In genomic region chr10:102252508-102252907, GRCh38 we compare ENCODE assay signal across 13 cellular contexts. TPM values are rescaled to one million over a fixed set of nuclear protein-coding genes. Genes with fewer than 3 reads are reported as not detected.
DNase-seq lines count a peak whose midpoint lies in the region; ATAC-seq, FAIRE-seq and TF ChIP-seq lines count a peak whose summit lies in the region.
"Not testable (repeated sequence)": the region's sequence is repeated elsewhere in the genome, so short reads cannot be mapped to it uniquely, and the experiment has no call there.
"Had no signal": no experiment of that assay in that cellular context is flagged by ENCODE, and none has a peak within 500 bp of the region (broad histone marks: within the 10 kb centered on the region; RNA-seq: fewer than 3 reads in every experiment).

No MANE protein-coding gene starts in this region.

- POLR2A ChIA-PET in IMR-90 (lab: Charles Lee; ENCODE audit: unreplicated experiment): not testable (repeated sequence)

- not testable (repeated sequence) for H3K18ac ChIP-seq in IMR-90 (ENCODE audit: low read depth, low read length)

- peak; percentile 63 for DNase-seq in ELR (ENCODE audit: low read depth)
- not testable (repeated sequence) for DNase-seq in IMR-90; chondrocyte (ENCODE audit: low spot score); smooth muscle cell (lab: John Stamatoyannopoulos, UW; ENCODE audit: unreplicated experiment)
- DNase-seq in RCC 7860 (ENCODE audit: low spot score): peak; percentile 18
- DNase-seq in activated CD8-positive, alpha-beta memory T cell treated with anti-CD3 and anti-CD28 coated beads, Interleukin-2, amount 50 U/mL, for 48 hours: peak; percentile 22
- DNase-seq in iris pigment epithelial cell (ENCODE audit: low read depth): peak; percentile 30

- peak overlapping the region; percentile 61 for H3K27ac Mint-ChIP-seq in chondrocyte (ENCODE audit: unreplicated experiment)

- H3K4ac ChIP-seq in IMR-90 (ENCODE audit: low read depth, low read length): not testable (repeated sequence)

- H4K91ac ChIP-seq in IMR-90 (ENCODE audit: insufficient read depth, low read depth, low read length): not testable (repeated sequence)

- H3K4me1 Mint-ChIP-seq in chondrocyte (ENCODE audit: low read depth): peaks cover 27% of the 10 kb centered on the region

- not testable (repeated sequence) for H3K4me3 ChIP-seq in IMR-90 (ENCODE audit: insufficient read depth, low read depth, low read length); smooth muscle cell

- H4K5ac ChIP-seq in IMR-90 (ENCODE audit: low read depth, low read length): not testable (repeated sequence)

- H3K4me3 Mint-ChIP-seq in chondrocyte (ENCODE audit: unreplicated experiment): not testable (repeated sequence)

- not testable (repeated sequence) for H2AK9ac ChIP-seq in IMR-90 (replicated peaks; ENCODE audit: low read depth, low read length, poor library complexity)

- H2BK20ac ChIP-seq in IMR-90 (ENCODE audit: low read depth, low read length): not testable (repeated sequence)

- in situ Hi-C loops in IMR-90 (cut with MboI; ENCODE audit: low sequenced_read_pairs): not testable (repeated sequence)

- not testable (repeated sequence) for BruUV-seq in IMR-90 (replicated peaks; lab: Mats Ljungman, UMichigan)

- not testable (repeated sequence) for H2BK15ac ChIP-seq in IMR-90 (ENCODE audit: low read depth, low read length)

- not testable (repeated sequence) for H3K14ac ChIP-seq in IMR-90 (replicated peaks; ENCODE audit: low read depth, low read length)

- not testable (repeated sequence) for H3K9me3 Mint-ChIP-seq in chondrocyte (ENCODE audit: low read depth)

- not testable (repeated sequence) for H3K9ac ChIP-seq in IMR-90 (ENCODE audit: low read depth, low read length); smooth muscle cell (ENCODE audit: low read depth)

- FAIRE-seq in RCC 7860 (lab: Jason Lieb, UNC): peak; percentile 24

- H3K56ac ChIP-seq in IMR-90 (ENCODE audit: extremely low read depth, insufficient read depth, low read length): not testable (repeated sequence)

- H3K27ac ChIP-seq in IMR-90 (ENCODE audit: insufficient read depth, low read length): not testable (repeated sequence)
- peak overlapping the region; percentile 60 for H3K27ac ChIP-seq in smooth muscle cell (ENCODE audit: low read depth)

- WGBS in IMR-90 (ENCODE audit: extremely low coverage in 2 of 2, insufficient read length in 1 of 2), 2 experiments: no CpG with 5 or more reads among the region's 3 CpGs
- WGBS in smooth muscle cell (ENCODE audit: low lambda C conversion rate): 58% methylated on average over 3 of the region's 3 CpGs

- not testable (repeated sequence) for H3F3A ChIP-seq in smooth muscle cell (ENCODE audit: low read depth)

- intact Hi-C loops in IMR-90 (cut with micrococcal nuclease): not testable (repeated sequence)

- 0 out of 2 replicates have a peak, but pooled peaks have one; percentile 14 for ATAC-seq in IMR-90 (ENCODE audit: low read depth)

- H3K9me3 ChIP-seq in IMR-90 (ENCODE audit: control insufficient read depth, insufficient read depth, low read length); smooth muscle cell (replicated peaks; ENCODE audit: low read depth): not testable (repeated sequence)

- not testable (repeated sequence) for H3K4me1 ChIP-seq in IMR-90 (ENCODE audit: control insufficient read depth, insufficient read depth, low read length); smooth muscle cell (ENCODE audit: low read depth)

- not testable (repeated sequence) for H3K36me3 Mint-ChIP-seq in chondrocyte (ENCODE audit: low read depth)

- not testable (repeated sequence) for H3K27me3 ChIP-seq in IMR-90 (ENCODE audit: control insufficient read depth, insufficient read depth, low read length); smooth muscle cell (ENCODE audit: low read depth)

- H3K79me1 ChIP-seq in IMR-90 (ENCODE audit: low read depth in 1 of 2, low read length in 2 of 2): peaks cover 8 to 83% of the 10 kb centered on the region in 2 experiments; a peak in 3 of 4 replicates

- not testable (repeated sequence) for H2AFZ ChIP-seq in IMR-90 (replicated peaks; ENCODE audit: low read length, poor library complexity); smooth muscle cell (ENCODE audit: low read depth)

- not testable (repeated sequence) for TF ChIP-seq POLR2A in IMR-90 (IDR thresholded peaks at IDR 0.05; ENCODE audit: low read depth, low read length)

- not testable (repeated sequence) for H3K36me3 ChIP-seq in IMR-90 (ENCODE audit: control insufficient read depth, insufficient read depth, low read length); smooth muscle cell (ENCODE audit: low read depth)

- CTCF ChIA-PET in IMR-90 (lab: Yijun Ruan, JAX): interaction anchor here (0.6 kb wide), 1 partner anchor 104 kb away, joined by 3 read pairs; no protein-coding TSS in a partner anchor

- H2AK5ac ChIP-seq in IMR-90 (ENCODE audit: low read depth, low read length): not testable (repeated sequence)

- H3K4me2 ChIP-seq in IMR-90 (ENCODE audit: low read depth, low read length); smooth muscle cell: not testable (repeated sequence)

- H3K23ac ChIP-seq in IMR-90 (ENCODE audit: low read depth, low read length): not testable (repeated sequence)

- dilution Hi-C loops in IMR-90 (cut with HindIII; ENCODE audit: low sequenced_read_pairs, unreplicated experiment): not testable (repeated sequence)

- peaks cover 22% of the 10 kb centered on the region for H3K9me1 ChIP-seq in IMR-90 (ENCODE audit: insufficient read depth, low read length)

- H4K20me1 ChIP-seq in IMR-90 (ENCODE audit: insufficient read depth, low read length) (peaks cover 97% of the 10 kb centered on the region), smooth muscle cell (ENCODE audit: low read depth) (peaks cover 100% of the 10 kb centered on the region)

- not testable (repeated sequence) for TF ChIP-seq RAD21 in IMR-90 (IDR thresholded peaks at IDR 0.05; ENCODE audit: low read length)

- peaks cover 100% of the 10 kb centered on the region for H3K79me2 ChIP-seq in smooth muscle cell (ENCODE audit: low read depth)

- not testable (repeated sequence) for H2BK120ac ChIP-seq in IMR-90 (ENCODE audit: low read depth, low read length)

- H3K27me3 Mint-ChIP-seq in chondrocyte (ENCODE audit: low read depth): not testable (repeated sequence)

- not testable (repeated sequence) for TF ChIP-seq CTCF in IMR-90 (conservative IDR thresholded peaks at IDR 0.05; ENCODE audit: low read depth, low read length); chondrocyte (IDR thresholded peaks at IDR 0.05); smooth muscle cell (IDR thresholded peaks at IDR 0.05; ENCODE audit: borderline replicate concordance, insufficient read depth, poor library complexity, severe bottlenecking)

- not testable (repeated sequence) for H4K8ac ChIP-seq in IMR-90 (ENCODE audit: low read depth in 2 of 2, low read length in 2 of 2)

- peak overlapping the region; percentile 30 for H2BK5ac ChIP-seq in IMR-90 (ENCODE audit: low read depth, low read length, poor library complexity, severe bottlenecking)

RNA-seq across cellular contexts. Expression of gene GBF1, which starts 7.2 kb away (rescaled TPM):
- total RNA-seq in IMR-90 (2012; rRNA removed) (36.4 and 38.7 TPM in 2 replicates), chondrocyte (59.3 to 88.4 TPM (median 59.7 TPM) in 3 replicates), smooth muscle cell (53.5 and 56.4 TPM in 2 replicates)
- polyA plus RNA-seq in IMR-90 (2012; rRNA removed) (38.0 and 40.1 TPM in 2 replicates), smooth muscle cell (44.4 and 52.8 TPM in 2 replicates)
- 23.1 and 25.4 TPM in 2 replicates for polyA plus RNA-seq in IMR-90 (2012; cell fraction: cytosol; rRNA removed)
- polyA plus RNA-seq in IMR-90 (2012; cell fraction: nucleus; rRNA removed; ENCODE audit: low replicate concordance): 74.8 and 86.1 TPM in 2 replicates

RNA-seq across cellular contexts. Expression of gene PITX3, which starts 11.2 kb away (rescaled TPM):
- not detected in 2 replicates for total RNA-seq in IMR-90 (2012; rRNA removed)
- not detected in 2 replicates for polyA plus RNA-seq in IMR-90 (2012; rRNA removed)
- polyA plus RNA-seq in IMR-90 (2012; cell fraction: cytosol; rRNA removed): 0.03 and 0.13 TPM in 2 replicates
- polyA plus RNA-seq in IMR-90 (2012; cell fraction: nucleus; rRNA removed; ENCODE audit: low replicate concordance): 0.10 and 0.18 TPM in 2 replicates
- total RNA-seq in chondrocyte: not detected in 3 replicates
- not detected in 2 replicates for total RNA-seq in smooth muscle cell
- polyA plus RNA-seq in smooth muscle cell: 2.0 TPM in 2 replicates
- total RNA-seq: A673; CD8-positive, alpha-beta T cell; GM12878 had no signal
- polyA plus RNA-seq: BJ, CD14-positive monocyte, GM12878, IgD-negative memory B cell had no signal

RNA-seq across cellular contexts. Expression of gene ELOVL3, which starts 26.4 kb away (rescaled TPM):
- total RNA-seq in IMR-90 (2012; rRNA removed) (0.28 and 0.36 TPM in 2 replicates), chondrocyte (not detected in 3 replicates), smooth muscle cell (0.63 and 1.5 TPM in 2 replicates)
- polyA plus RNA-seq in IMR-90 (2012; rRNA removed) (0.09 and 0.14 TPM in 2 replicates), smooth muscle cell (1.1 and 1.2 TPM in 2 replicates)
- polyA plus RNA-seq in IMR-90 (2012; cell fraction: cytosol; rRNA removed): 0.35 TPM in 1 of 2 replicates, not detected in the other
- 0.09 and 0.14 TPM in 2 replicates for polyA plus RNA-seq in IMR-90 (2012; cell fraction: nucleus; rRNA removed; ENCODE audit: low replicate concordance)
- total RNA-seq: A673; CD8-positive, alpha-beta T cell had no signal
- polyA plus RNA-seq: IgD-negative memory B cell had no signal
